8 cellular contexts compared by ENCODE assay signal in the genomic region with DNA sequence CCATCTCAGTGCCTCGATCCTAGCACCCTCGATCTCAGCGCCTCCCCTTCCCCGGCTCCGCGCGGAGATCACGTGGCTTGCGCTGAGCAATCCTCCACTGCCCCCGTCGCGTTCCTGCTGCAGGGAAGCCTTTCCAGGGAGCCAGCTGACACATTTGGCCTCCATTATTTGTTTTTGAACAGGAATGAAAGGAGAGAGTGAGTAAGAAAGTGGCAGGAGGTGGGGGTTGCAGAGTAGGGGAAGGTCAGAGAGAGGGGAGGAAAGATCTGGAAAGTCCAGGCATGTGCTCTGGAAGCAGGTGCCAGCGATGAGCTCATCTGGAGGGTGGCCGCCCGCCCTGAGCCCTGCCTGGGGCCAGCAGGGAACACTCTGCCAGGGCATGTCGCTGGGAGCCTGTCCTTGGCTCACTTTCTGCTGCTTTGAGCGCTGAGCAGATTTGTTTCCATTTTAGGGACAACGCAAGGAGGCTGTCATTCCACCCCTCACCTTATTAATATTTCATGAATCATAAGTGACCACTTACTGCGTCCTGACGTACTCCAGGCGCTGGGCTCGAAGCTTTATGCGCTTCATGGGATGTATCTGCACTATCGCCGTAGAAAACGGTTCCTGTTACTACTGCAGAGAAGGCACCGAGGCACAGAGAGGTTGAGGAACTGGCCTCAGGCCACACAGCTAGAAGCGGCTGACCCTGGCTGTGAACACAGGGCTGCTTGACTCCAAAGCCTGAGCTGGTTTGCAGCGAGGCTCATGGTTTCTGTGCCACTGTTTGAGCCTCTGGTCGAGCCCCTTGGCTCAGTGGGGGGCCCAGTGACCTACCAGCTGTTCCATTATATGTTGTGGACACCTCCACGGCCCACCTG.
DNase-seq lines count a peak whose midpoint lies in the region; ATAC-seq, FAIRE-seq and TF ChIP-seq lines count a peak whose summit lies in the region.

No MANE protein-coding gene starts in this region.

- no peak overlapping the region for H3K27ac Mint-ChIP-seq in activated naive CD4-positive, alpha-beta T cell treated with anti-CD3 and anti-CD28 coated beads for 36 hours

- H3K4me2 ChIP-seq in mammary epithelial cell (ENCODE audit: insufficient read depth, low read depth, low read length): no peak overlapping the region

- H3K9ac ChIP-seq in HUES6 (ENCODE audit: low read length) (no peak overlapping the region), mammary epithelial cell (ENCODE audit: insufficient read depth, low read length) (peak overlapping the region; percentile 11), stomach smooth muscle (ENCODE audit: low read length in 2 of 2) (peak overlapping the region; percentile 83)

- no peak overlapping the region for H2AFZ ChIP-seq in mammary epithelial cell (ENCODE audit: low read depth, low read length)

- BruUV-seq in mammary epithelial cell (replicated peaks; lab: Mats Ljungman, UMichigan): no TSS peak

- H3K4me1 ChIP-seq in HUES6 (ENCODE audit: control insufficient read depth, insufficient read depth, low read length) (peaks cover 82% of the 10 kb centered on the region), mammary epithelial cell (ENCODE audit: insufficient read depth, low read length) (peaks cover 98% of the 10 kb centered on the region), stomach smooth muscle (ENCODE audit: control insufficient read depth, insufficient read depth, low read length) (peaks cover 98% of the 10 kb centered on the region), small intestine (ENCODE audit: control insufficient read depth in 2 of 2, insufficient read depth in 1 of 2, low read depth in 1 of 2, low read length in 1 of 2) (peaks cover 1 to 24% of the 10 kb centered on the region in 2 donors)

- in situ Hi-C loops in mammary epithelial cell (cut with MboI; ENCODE audit: low sequenced_read_pairs in 2 of 2): loop anchor here in 1 of 2 donors (10.0 kb wide), 1 partner anchor 99 kb away; no protein-coding TSS in a partner anchor

- peaks cover 6% of the 10 kb centered on the region for H4K20me1 ChIP-seq in mammary epithelial cell (ENCODE audit: insufficient read depth, low read length)

- ATAC-seq in GM21423 (IDR thresholded peaks at IDR 0.05; ENCODE audit: unreplicated experiment) (no peak), HG03280 (IDR thresholded peaks at IDR 0.05; ENCODE audit: unreplicated experiment) (no peak)

- H3K27me3 ChIP-seq in HUES6 (ENCODE audit: control insufficient read depth, insufficient read depth, low read length) (no peaks in the 10 kb centered on the region), mammary epithelial cell (ENCODE audit: insufficient read depth, low read length) (no peaks in the 10 kb centered on the region), layer of hippocampus (ENCODE audit: control insufficient read depth, insufficient read depth, low read length) (no peaks in the 10 kb centered on the region), stomach smooth muscle (ENCODE audit: control insufficient read depth in 1 of 2, insufficient read depth in 2 of 2, low read length in 2 of 2) (no peaks in the 10 kb centered on the region), small intestine (ENCODE audit: control insufficient read depth in 2 of 2, insufficient read depth in 2 of 2, low read length in 2 of 2) (no peaks in the 10 kb centered on the region)

- peak overlapping the region; percentile 39; the same call in 1 of the 2 replicates for H3K27ac ChIP-seq in HUES6 (ENCODE audit: low read depth, low read length)
- peak overlapping the region; percentile 76 for H3K27ac ChIP-seq in mammary epithelial cell (ENCODE audit: insufficient read depth, low read depth, low read length)
- H3K27ac ChIP-seq in layer of hippocampus (ENCODE audit: low read depth, low read length): peak overlapping the region; percentile 79
- H3K27ac ChIP-seq in stomach smooth muscle (ENCODE audit: low read length): peak overlapping the region; percentile 100
- peak overlapping the region in 1 of 2 donors; percentile 85 for H3K27ac ChIP-seq in small intestine (ENCODE audit: low read depth in 1 of 2, low read length in 1 of 2)

- CTCF ChIA-PET in mammary epithelial cell (lab: Charles Lee; ENCODE audit: low non-redundant PET): no interaction called here
- CTCF ChIA-PET in activated naive CD4-positive, alpha-beta T cell treated with anti-CD3 and anti-CD28 coated beads for 36 hours (lab: Charles Lee): interaction anchor here (0.6 to 3.3 kb wide), 3 partner anchors 14 to 36 kb away, joined by 4 to 15 read pairs (median 8); no protein-coding TSS in a partner anchor

- H3K79me2 ChIP-seq in mammary epithelial cell (ENCODE audit: insufficient read depth, low read length): peaks cover 96% of the 10 kb centered on the region

- no peak for FAIRE-seq in small intestine (lab: Jason Lieb, UNC)

- H3K4me3 ChIP-seq in HUES6 (ENCODE audit: low read depth, low read length): no peak overlapping the region
- H3K4me3 ChIP-seq in mammary epithelial cell (replicated peaks in 1 of 3; ENCODE audit: insufficient read depth in 1 of 3, low read depth in 2 of 3, low read length in 3 of 3): no peak overlapping the region
- H3K4me3 ChIP-seq in stomach smooth muscle (ENCODE audit: low read length in 2 of 2): peak overlapping the region; percentile 45 to 54
- no peak overlapping the region for H3K4me3 ChIP-seq in small intestine (ENCODE audit: low read depth in 1 of 2, low read length in 2 of 2)

- dilution Hi-C loops in mammary epithelial cell (cut with HindIII; ENCODE audit: low sequenced_read_pairs): loop anchor here (5.0 kb wide), 4 partner anchors 37 to 137 kb away; no protein-coding TSS in a partner anchor

- peaks cover 71% of the 10 kb centered on the region for H3K4me1 Mint-ChIP-seq in activated naive CD4-positive, alpha-beta T cell treated with anti-CD3 and anti-CD28 coated beads for 36 hours (ENCODE audit: low read depth)

- DNase-seq in mammary epithelial cell (peak; percentile 90), small intestine (no peak)
- no peak for DNase-seq in activated naive CD4-positive, alpha-beta T cell treated with anti-CD3 and anti-CD28 coated beads for 36 hours

- intact Hi-C loops in mammary epithelial cell (cut with micrococcal nuclease): no loop called here
- intact Hi-C loops in activated naive CD4-positive, alpha-beta T cell treated with anti-CD3 and anti-CD28 coated beads for 36 hours (cut with micrococcal nuclease): no loop called here

- no peaks in the 10 kb centered on the region for H3K9me3 Mint-ChIP-seq in activated naive CD4-positive, alpha-beta T cell treated with anti-CD3 and anti-CD28 coated beads for 36 hours

- H3K36me3 ChIP-seq in HUES6 (ENCODE audit: control insufficient read depth, insufficient read depth, low read length) (no peaks in the 10 kb centered on the region), mammary epithelial cell (ENCODE audit: insufficient read depth, low read length) (peaks cover 2% of the 10 kb centered on the region), stomach smooth muscle (ENCODE audit: control insufficient read depth in 2 of 2, insufficient read depth in 2 of 2, low read length in 2 of 2) (no peaks in the 10 kb centered on the region), small intestine (ENCODE audit: control insufficient read depth in 2 of 2, insufficient read depth in 2 of 2, low read length in 2 of 2) (no peaks in the 10 kb centered on the region)

- no peaks in the 10 kb centered on the region for H3K27me3 Mint-ChIP-seq in activated naive CD4-positive, alpha-beta T cell treated with anti-CD3 and anti-CD28 coated beads for 36 hours (ENCODE audit: low read depth)

- H3K36me3 Mint-ChIP-seq in activated naive CD4-positive, alpha-beta T cell treated with anti-CD3 and anti-CD28 coated beads for 36 hours (ENCODE audit: low read depth): no peaks in the 10 kb centered on the region

- 22% methylated on average over 26 of the region's 31 CpGs for WGBS in mammary epithelial cell (ENCODE audit: low coverage, missing lambda C conversion rate)
- 67 to 89% (median 84%) methylated on average over 31 of the region's 31 CpGs for WGBS in small intestine, 3 donors

- TF ChIP-seq CTCF in mammary epithelial cell (conservative IDR thresholded peaks at IDR 0.05 in 1 of 2, IDR thresholded peaks at IDR 0.05 in 1 of 2; ENCODE audit: extremely low read depth in 1 of 2, insufficient read depth in 1 of 2, low read depth in 1 of 2, low read length in 2 of 2): no peak

- H3K4me3 Mint-ChIP-seq in activated naive CD4-positive, alpha-beta T cell treated with anti-CD3 and anti-CD28 coated beads for 36 hours: no peak overlapping the region

- H3K9me3 ChIP-seq in HUES6 (ENCODE audit: control insufficient read depth, insufficient read depth, low read depth, low read length): no peaks in the 10 kb centered on the region
- no peaks in the 10 kb centered on the region for H3K9me3 ChIP-seq in mammary epithelial cell (replicated peaks; ENCODE audit: insufficient read depth, low read length)
- H3K9me3 ChIP-seq in stomach smooth muscle (ENCODE audit: control insufficient read depth in 2 of 2, low read length in 2 of 2): no peaks in the 10 kb centered on the region
- no peaks in the 10 kb centered on the region for H3K9me3 ChIP-seq in small intestine (ENCODE audit: control insufficient read depth, low read depth)

Comparison
In these comparisons a context has a peak if more than half of its experiments do, and no peak if none do; other contexts are left out.
1. H3K4me3 ChIP-seq: peak in stomach smooth muscle (2 of 2); none in HUES6 (single experiment), mammary epithelial cell (0 of 3) and small intestine (0 of 2).